27 cellular contexts compared by ENCODE assay signal in genomic region chr4:149135062-149135461, GRCh38.
"Had no signal": no experiment of that assay in that cellular context is flagged by ENCODE, and none has a peak within 500 bp of the region (broad histone marks: within the 10 kb centered on the region; RNA-seq: fewer than 3 reads in every experiment).

No MANE protein-coding gene starts in this region.

- H3K36me3 Mint-ChIP-seq: memory B cell, natural killer cell had no signal

- H3K9me3 ChIP-seq: right lobe of liver, transverse colon, upper lobe of right lung, uterus had no signal

- H3K9ac ChIP-seq: parathyroid adenoma had no signal

- DNase-seq: dermis blood vessel endothelial cell; effector memory CD4-positive, alpha-beta T cell; esophagus squamous epithelium; foreskin melanocyte; glutamatergic neuron; heart right ventricle; hippocampal formation; left cardiac atrium; left ventricle myocardium inferior; lower lobe of right lung; natural killer cell; occipital lobe; right lobe of liver; small intestine; stimulated activated CD4-positive, alpha-beta T cell treated with anti-CD3 and anti-CD28 coated beads, Interleukin-15, amount 100 ng/mL, for 24 hours; stimulated activated CD4-positive, alpha-beta T cell treated with anti-CD3 and anti-CD28 coated beads, Interleukin-4, amount 100 ng/mL, for 1 hour; stimulated activated CD8-positive, alpha-beta memory T cell treated with anti-CD3 and anti-CD28 coated beads, Interleukin-4, amount 100 ng/mL, for 48 hours; stimulated activated naive CD4-positive, alpha-beta T cell; stimulated activated naive CD8-positive, alpha-beta T cell treated with anti-CD3 and anti-CD28 coated beads, Interleukin-15, amount 100 ng/mL, for 72 hours; transverse colon; upper lobe of right lung; uterus had no signal

- H3K4me1 Mint-ChIP-seq: memory B cell; natural killer cell; stimulated activated naive CD8-positive, alpha-beta T cell treated with anti-CD3 and anti-CD28 coated beads, Interleukin-15, amount 100 ng/mL, for 72 hours had no signal

- H3K79me2 ChIP-seq: parathyroid adenoma had no signal

- H3K27me3 ChIP-seq: esophagus squamous epithelium, heart right ventricle, right lobe of liver, suprapubic skin, transverse colon, upper lobe of right lung, uterus had no signal

- H3K27me3 Mint-ChIP-seq: memory B cell; stimulated activated naive CD8-positive, alpha-beta T cell treated with anti-CD3 and anti-CD28 coated beads, Interleukin-15, amount 100 ng/mL, for 72 hours had no signal

- H2AFZ ChIP-seq: parathyroid adenoma had no signal

- ATAC-seq: heart right ventricle; left cardiac atrium; lower lobe of right lung; natural killer cell; right lobe of liver; stimulated activated naive CD8-positive, alpha-beta T cell treated with anti-CD3 and anti-CD28 coated beads, Interleukin-15, amount 100 ng/mL, for 72 hours; upper lobe of right lung had no signal

- H3K4me3 ChIP-seq: coronary artery, esophagus squamous epithelium, heart right ventricle, left ventricle myocardium inferior, lower lobe of right lung, right lobe of liver, suprapubic skin, transverse colon, upper lobe of right lung, uterus had no signal

- H3K27ac Mint-ChIP-seq: memory B cell; natural killer cell; progenitor cell of endocrine pancreas; stimulated activated naive CD8-positive, alpha-beta T cell treated with anti-CD3 and anti-CD28 coated beads, Interleukin-15, amount 100 ng/mL, for 72 hours had no signal

- H3K4me1 ChIP-seq: esophagus squamous epithelium, heart right ventricle, left ventricle myocardium inferior, lower lobe of right lung, parathyroid adenoma, right lobe of liver, suprapubic skin, transverse colon, upper lobe of right lung, uterus had no signal

- H3K36me3 ChIP-seq: esophagus squamous epithelium, heart right ventricle, left ventricle myocardium inferior, lower lobe of right lung, right lobe of liver, suprapubic skin, transverse colon, upper lobe of right lung, uterus had no signal

- H3K4me3 Mint-ChIP-seq: memory B cell; natural killer cell; stimulated activated naive CD8-positive, alpha-beta T cell treated with anti-CD3 and anti-CD28 coated beads, Interleukin-15, amount 100 ng/mL, for 72 hours had no signal

- H3K27ac ChIP-seq: coronary artery, esophagus squamous epithelium, heart right ventricle, left ventricle myocardium inferior, lower lobe of right lung, parathyroid adenoma, right lobe of liver, suprapubic skin, transverse colon, upper lobe of right lung, uterus had no signal
